In the genomic region with DNA sequence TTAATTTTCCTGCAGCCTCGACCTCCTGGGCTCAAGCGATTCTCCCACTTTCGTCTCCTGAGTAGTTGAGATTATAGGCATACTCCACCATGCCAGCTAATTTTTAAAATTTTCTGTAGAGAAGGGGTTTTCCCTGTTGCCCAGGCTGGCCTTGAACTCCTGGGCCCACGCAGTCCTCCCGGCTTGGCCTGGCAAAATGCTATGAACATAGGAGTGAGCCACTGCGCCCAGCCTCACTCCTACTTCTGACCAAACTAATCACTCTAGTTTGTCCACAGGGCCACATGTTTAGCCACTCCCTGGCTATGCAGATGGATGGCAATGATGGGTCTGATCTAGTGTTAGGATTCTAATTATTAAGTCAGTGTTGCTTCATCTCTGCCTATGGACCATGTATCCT, we compare ENCODE assay signal across 34 cellular contexts.
"Had no signal": no experiment of that assay in that cellular context is flagged by ENCODE, and none has a peak within 500 bp of the region (broad histone marks: within the 10 kb centered on the region; RNA-seq: fewer than 3 reads in every experiment).

No MANE protein-coding gene starts in this region.

- H3K27me3 ChIP-seq: MG63 had no signal

- H3K9me3 ChIP-seq: MG63 had no signal

- DNase-seq: Karpas-422, Kasumi-1, MG63, MM.1S, MV-4-11, NCI-H1048, NCI-H1092, NCI-H1092 treated with DMSO at 0.1 percent for 48 hours, NCI-H1105, NCI-H1105 treated with DMSO at 0.1 percent for 48 hours, NCI-H1417, NCI-H1417 treated with DMSO at 0.1 percent for 48 hours, NCI-H1436, NCI-H1436 treated with DMSO at 0.1 percent for 48 hours, NCI-H146, NCI-H1694, NCI-H1694 treated with DMSO at 0.1 percent for 48 hours, NCI-H187, NCI-H187 treated with DMSO at 0.1 percent for 48 hours, NCI-H1930, NCI-H2029, NCI-H2029 treated with DMSO at 0.1 percent for 48 hours, NCI-H2081, NCI-H2081 treated with DMSO at 0.1 percent for 48 hours, NCI-H2107, NCI-H2171, NCI-H2171 treated with DMSO at 0.1 percent for 48 hours, NCI-H2227 treated with DMSO at 0.1 percent for 48 hours, NCI-H226, NCI-H345, NCI-H446, NCI-H446 treated with DMSO at 0.1 percent for 48 hours, NCI-H510A, NCI-H510A treated with DMSO at 0.1 percent for 48 hours had no signal

- H3K4me3 ChIP-seq: MG63 had no signal

- H3K36me3 ChIP-seq: MG63 had no signal
